1 cellular context compared by ENCODE assay signal in genomic region chr17:45277216-45277849, GRCh38.
TF ChIP-seq lines count a peak whose summit lies in the region.

No MANE protein-coding gene starts in this region.

TF ChIP-seq in HepG2, 621 proteins besides CTCF, POLR2A, EP300 and RAD21 (continues in another document):
- TF ChIP-seq TAF1 (CRISPR knock-in tag; IDR thresholded peaks at IDR 0.05) (no peak), ZNF557 (CRISPR knock-in tag; IDR thresholded peaks at IDR 0.05) (0 out of 2 replicates have a peak, but pooled peaks have one; percentile 45), KLF12 (CRISPR knock-in tag; IDR thresholded peaks at IDR 0.05; ENCODE audit: borderline replicate concordance) (no peak), NFATC3 (CRISPR knock-in tag; IDR thresholded peaks at IDR 0.05) (no peak), ATF7-NPFF (CRISPR knock-in tag; IDR thresholded peaks at IDR 0.05; ENCODE audit: low read depth) (no peak), SP2 (CRISPR knock-in tag; IDR thresholded peaks at IDR 0.05) (no peak), ATF5 (CRISPR knock-in tag; IDR thresholded peaks at IDR 0.05; ENCODE audit: low read depth) (no peak), ZNF296 (CRISPR knock-in tag; conservative IDR thresholded peaks at IDR 0.05) (no peak), ZBTB7A (CRISPR knock-in tag; IDR thresholded peaks at IDR 0.05) (no peak), ZNF672 (CRISPR knock-in tag; IDR thresholded peaks at IDR 0.05) (no peak), ZSCAN29 (CRISPR knock-in tag; conservative IDR thresholded peaks at IDR 0.05) (no peak), SYNCRIP (IDR thresholded peaks at IDR 0.05; ENCODE audit: insufficient read depth, low read depth, low read length) (no peak), SMAD9 (CRISPR knock-in tag; IDR thresholded peaks at IDR 0.05) (no peak), ZNF251 (CRISPR knock-in tag; IDR thresholded peaks at IDR 0.05) (no peak), ZNF354B (CRISPR knock-in tag; IDR thresholded peaks at IDR 0.05) (no peak), ATM (IDR thresholded peaks at IDR 0.05; ENCODE audit: borderline replicate concordance) (no peak), MIXL1 (CRISPR knock-in tag; IDR thresholded peaks at IDR 0.05) (peak; percentile 24; the same call in 1 of the 2 replicates), ZNF577 (CRISPR knock-in tag; IDR thresholded peaks at IDR 0.05; ENCODE audit: borderline replicate concordance, low read depth) (no peak), ATRX (CRISPR knock-in tag; IDR thresholded peaks at IDR 0.05; ENCODE audit: borderline replicate concordance) (no peak), ZNF432 (CRISPR knock-in tag; IDR thresholded peaks at IDR 0.05; ENCODE audit: borderline replicate concordance) (no peak), IKZF4 (CRISPR knock-in tag; IDR thresholded peaks at IDR 0.05; ENCODE audit: borderline replicate concordance, low read depth, not compliant biosample characterization) (no peak), PRPF4 (IDR thresholded peaks at IDR 0.05; ENCODE audit: low read depth, low read length, poor library complexity, severe bottlenecking) (no peak), ZNF253 (CRISPR knock-in tag; IDR thresholded peaks at IDR 0.05; ENCODE audit: borderline replicate concordance) (no peak), PLSCR1 (CRISPR knock-in tag; IDR thresholded peaks at IDR 0.05; ENCODE audit: borderline replicate concordance) (no peak), FOXK1 (CRISPR knock-in tag; IDR thresholded peaks at IDR 0.05; ENCODE audit: borderline replicate concordance, low read depth) (no peak), NFIC (IDR thresholded peaks at IDR 0.05; ENCODE audit: low read length) (no peak), ZNF570 (CRISPR knock-in tag; IDR thresholded peaks at IDR 0.05; ENCODE audit: borderline replicate concordance) (no peak), ZBTB40 (IDR thresholded peaks at IDR 0.05) (no peak), ZBTB40 (CRISPR knock-in tag; IDR thresholded peaks at IDR 0.05) (0 out of 2 replicates have a peak, but pooled peaks have one; percentile 44), MBD4 (IDR thresholded peaks at IDR 0.05; ENCODE audit: borderline replicate concordance, low read length) (no peak), SP5 (CRISPR knock-in tag; IDR thresholded peaks at IDR 0.05; ENCODE audit: borderline replicate concordance, low read depth) (peak; percentile 9; the same call in 1 of the 2 replicates), ZNF12 (CRISPR knock-in tag; IDR thresholded peaks at IDR 0.05) (no peak; the same call in 1 of the 2 replicates), NCOA1 (CRISPR knock-in tag; IDR thresholded peaks at IDR 0.05) (no peak), ELF3 (CRISPR knock-in tag; IDR thresholded peaks at IDR 0.05) (0 out of 2 replicates have a peak, but pooled peaks have one; percentile 43), SMARCC2 (IDR thresholded peaks at IDR 0.05) (no peak), GPN1 (CRISPR knock-in tag; IDR thresholded peaks at IDR 0.05; ENCODE audit: borderline replicate concordance) (no peak), TCF7 (IDR thresholded peaks at IDR 0.05; ENCODE audit: low read depth) (no peak), BCL6 (CRISPR knock-in tag; IDR thresholded peaks at IDR 0.05) (no peak), ZBTB25 (CRISPR knock-in tag; IDR thresholded peaks at IDR 0.05) (0 out of 2 replicates have a peak, but pooled peaks have one; percentile 41)
- TF ChIP-seq, protein P1, sequence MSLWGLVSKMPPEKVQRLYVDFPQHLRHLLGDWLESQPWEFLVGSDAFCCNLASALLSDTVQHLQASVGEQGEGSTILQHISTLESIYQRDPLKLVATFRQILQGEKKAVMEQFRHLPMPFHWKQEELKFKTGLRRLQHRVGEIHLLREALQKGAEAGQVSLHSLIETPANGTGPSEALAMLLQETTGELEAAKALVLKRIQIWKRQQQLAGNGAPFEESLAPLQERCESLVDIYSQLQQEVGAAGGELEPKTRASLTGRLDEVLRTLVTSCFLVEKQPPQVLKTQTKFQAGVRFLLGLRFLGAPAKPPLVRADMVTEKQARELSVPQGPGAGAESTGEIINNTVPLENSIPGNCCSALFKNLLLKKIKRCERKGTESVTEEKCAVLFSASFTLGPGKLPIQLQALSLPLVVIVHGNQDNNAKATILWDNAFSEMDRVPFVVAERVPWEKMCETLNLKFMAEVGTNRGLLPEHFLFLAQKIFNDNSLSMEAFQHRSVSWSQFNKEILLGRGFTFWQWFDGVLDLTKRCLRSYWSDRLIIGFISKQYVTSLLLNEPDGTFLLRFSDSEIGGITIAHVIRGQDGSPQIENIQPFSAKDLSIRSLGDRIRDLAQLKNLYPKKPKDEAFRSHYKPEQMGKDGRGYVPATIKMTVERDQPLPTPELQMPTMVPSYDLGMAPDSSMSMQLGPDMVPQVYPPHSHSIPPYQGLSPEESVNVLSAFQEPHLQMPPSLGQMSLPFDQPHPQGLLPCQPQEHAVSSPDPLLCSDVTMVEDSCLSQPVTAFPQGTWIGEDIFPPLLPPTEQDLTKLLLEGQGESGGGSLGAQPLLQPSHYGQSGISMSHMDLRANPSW (CRISPR knock-in tag; IDR thresholded peaks at IDR 0.05; ENCODE audit: borderline replicate concordance): no peak
- TF ChIP-seq, protein P2, sequence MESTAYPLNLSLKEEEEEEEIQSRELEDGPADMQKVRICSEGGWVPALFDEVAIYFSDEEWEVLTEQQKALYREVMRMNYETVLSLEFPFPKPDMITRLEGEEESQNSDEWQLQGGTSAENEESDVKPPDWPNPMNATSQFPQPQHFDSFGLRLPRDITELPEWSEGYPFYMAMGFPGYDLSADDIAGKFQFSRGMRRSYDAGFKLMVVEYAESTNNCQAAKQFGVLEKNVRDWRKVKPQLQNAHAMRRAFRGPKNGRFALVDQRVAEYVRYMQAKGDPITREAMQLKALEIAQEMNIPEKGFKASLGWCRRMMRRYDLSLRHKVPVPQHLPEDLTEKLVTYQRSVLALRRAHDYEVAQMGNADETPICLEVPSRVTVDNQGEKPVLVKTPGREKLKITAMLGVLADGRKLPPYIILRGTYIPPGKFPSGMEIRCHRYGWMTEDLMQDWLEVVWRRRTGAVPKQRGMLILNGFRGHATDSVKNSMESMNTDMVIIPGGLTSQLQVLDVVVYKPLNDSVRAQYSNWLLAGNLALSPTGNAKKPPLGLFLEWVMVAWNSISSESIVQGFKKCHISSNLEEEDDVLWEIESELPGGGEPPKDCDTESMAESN (CRISPR knock-in tag; conservative IDR thresholded peaks at IDR 0.05): no peak
- TF ChIP-seq, protein P3, sequence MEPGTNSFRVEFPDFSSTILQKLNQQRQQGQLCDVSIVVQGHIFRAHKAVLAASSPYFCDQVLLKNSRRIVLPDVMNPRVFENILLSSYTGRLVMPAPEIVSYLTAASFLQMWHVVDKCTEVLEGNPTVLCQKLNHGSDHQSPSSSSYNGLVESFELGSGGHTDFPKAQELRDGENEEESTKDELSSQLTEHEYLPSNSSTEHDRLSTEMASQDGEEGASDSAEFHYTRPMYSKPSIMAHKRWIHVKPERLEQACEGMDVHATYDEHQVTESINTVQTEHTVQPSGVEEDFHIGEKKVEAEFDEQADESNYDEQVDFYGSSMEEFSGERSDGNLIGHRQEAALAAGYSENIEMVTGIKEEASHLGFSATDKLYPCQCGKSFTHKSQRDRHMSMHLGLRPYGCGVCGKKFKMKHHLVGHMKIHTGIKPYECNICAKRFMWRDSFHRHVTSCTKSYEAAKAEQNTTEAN (CRISPR knock-in tag; conservative IDR thresholded peaks at IDR 0.05): no peak
- TF ChIP-seq, protein P4, sequence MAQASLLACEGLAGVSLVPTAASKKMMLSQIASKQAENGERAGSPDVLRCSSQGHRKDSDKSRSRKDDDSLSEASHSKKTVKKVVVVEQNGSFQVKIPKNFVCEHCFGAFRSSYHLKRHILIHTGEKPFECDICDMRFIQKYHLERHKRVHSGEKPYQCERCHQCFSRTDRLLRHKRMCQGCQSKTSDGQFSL (CRISPR knock-in tag; IDR thresholded peaks at IDR 0.05): no peak
- TF ChIP-seq, protein P5, sequence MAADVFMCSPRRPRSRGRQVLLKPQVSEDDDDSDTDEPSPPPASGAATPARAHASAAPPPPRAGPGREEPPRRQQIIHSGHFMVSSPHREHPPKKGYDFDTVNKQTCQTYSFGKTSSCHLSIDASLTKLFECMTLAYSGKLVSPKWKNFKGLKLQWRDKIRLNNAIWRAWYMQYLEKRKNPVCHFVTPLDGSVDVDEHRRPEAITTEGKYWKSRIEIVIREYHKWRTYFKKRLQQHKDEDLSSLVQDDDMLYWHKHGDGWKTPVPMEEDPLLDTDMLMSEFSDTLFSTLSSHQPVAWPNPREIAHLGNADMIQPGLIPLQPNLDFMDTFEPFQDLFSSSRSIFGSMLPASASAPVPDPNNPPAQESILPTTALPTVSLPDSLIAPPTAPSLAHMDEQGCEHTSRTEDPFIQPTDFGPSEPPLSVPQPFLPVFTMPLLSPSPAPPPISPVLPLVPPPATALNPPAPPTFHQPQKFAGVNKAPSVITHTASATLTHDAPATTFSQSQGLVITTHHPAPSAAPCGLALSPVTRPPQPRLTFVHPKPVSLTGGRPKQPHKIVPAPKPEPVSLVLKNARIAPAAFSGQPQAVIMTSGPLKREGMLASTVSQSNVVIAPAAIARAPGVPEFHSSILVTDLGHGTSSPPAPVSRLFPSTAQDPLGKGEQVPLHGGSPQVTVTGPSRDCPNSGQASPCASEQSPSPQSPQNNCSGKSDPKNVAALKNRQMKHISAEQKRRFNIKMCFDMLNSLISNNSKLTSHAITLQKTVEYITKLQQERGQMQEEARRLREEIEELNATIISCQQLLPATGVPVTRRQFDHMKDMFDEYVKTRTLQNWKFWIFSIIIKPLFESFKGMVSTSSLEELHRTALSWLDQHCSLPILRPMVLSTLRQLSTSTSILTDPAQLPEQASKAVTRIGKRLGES (CRISPR knock-in tag; IDR thresholded peaks at IDR 0.05; ENCODE audit: borderline replicate concordance): no peak
